ENCODE assay signal across 10 cellular contexts in the genomic region with DNA sequence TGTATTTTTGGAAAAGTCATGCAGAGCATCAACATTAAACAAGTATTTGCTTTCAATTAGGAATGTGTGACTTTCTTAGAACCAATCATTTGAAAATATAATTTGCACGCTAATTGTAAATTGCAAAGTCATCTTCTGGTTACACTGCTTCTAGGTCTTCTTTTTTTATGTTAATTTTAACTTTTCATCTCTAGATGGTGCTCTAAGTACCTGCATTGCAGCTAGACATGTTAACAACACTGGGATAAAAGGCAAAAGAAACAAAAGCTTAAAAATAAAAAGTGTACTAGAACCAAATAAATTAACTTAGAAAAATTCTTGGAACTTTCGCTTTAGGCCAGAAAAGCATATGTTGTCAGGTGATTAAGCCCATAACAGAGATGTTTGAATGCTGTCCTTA.
DNase-seq lines count a peak whose midpoint lies in the region; ATAC-seq and TF ChIP-seq lines count a peak whose summit lies in the region.
"Had no signal": no experiment of that assay in that cellular context is flagged by ENCODE, and none has a peak within 500 bp of the region (broad histone marks: within the 10 kb centered on the region; RNA-seq: fewer than 3 reads in every experiment).

No MANE protein-coding gene starts in this region.

- WGBS in tibial nerve, 2 donors = 37 to 39% methylated on average over 2 of the region's 2 CpGs

- TF ChIP-seq POLR2A in tibial nerve (IDR thresholded peaks at IDR 0.05) = no peak

- no peak overlapping the region for H3K4me3 Mint-ChIP-seq in WTC11
- no peak overlapping the region for H3K4me3 Mint-ChIP-seq in stimulated activated effector memory CD8-positive, alpha-beta T cell treated with anti-CD3 and anti-CD28 coated beads, Interleukin-12 subunit alpha, Interleukin-12 subunit beta, amount 100 ng/mL, for 72 hours

- H3K9me3 ChIP-seq in tibial nerve = no peaks in the 10 kb centered on the region

- no peak for TF ChIP-seq CTCF in WTC11 (IDR thresholded peaks at IDR 0.05)
- TF ChIP-seq CTCF in tibial nerve (IDR thresholded peaks at IDR 0.05) = peak in 1 of 5 experiments; percentile 30

- no peak overlapping the region for H3K27ac ChIP-seq in tibial nerve

- H3K36me3 Mint-ChIP-seq in WTC11 = peaks cover 12% of the 10 kb centered on the region
- no peaks in the 10 kb centered on the region for H3K36me3 Mint-ChIP-seq in stimulated activated effector memory CD8-positive, alpha-beta T cell treated with anti-CD3 and anti-CD28 coated beads, Interleukin-12 subunit alpha, Interleukin-12 subunit beta, amount 100 ng/mL, for 72 hours

- peak; percentile 42 for DNase-seq in DMS114 treated with DMSO at 0.1 percent for 48 hours (lab: John Stamatoyannopoulos, UW; ENCODE audit: unreplicated experiment)
- peak; percentile 40 for DNase-seq in NAMALWA (ENCODE audit: low spot score)
- no peak for DNase-seq in WTC11 (ENCODE audit: low spot score)
- peak; percentile 46 for DNase-seq in left kidney (ENCODE audit: low read depth, low spot score)
- DNase-seq in tibial nerve (ENCODE audit: low spot score in 2 of 2) = no peak
- no peak for DNase-seq in UCSD-AML1 (lab: John Stamatoyannopoulos, UW; ENCODE audit: unreplicated experiment)
- DNase-seq in stimulated activated effector memory CD8-positive, alpha-beta T cell treated with anti-CD3 and anti-CD28 coated beads, Interleukin-12 subunit alpha, Interleukin-12 subunit beta, amount 100 ng/mL, for 72 hours (ENCODE audit: low spot score in 2 of 2) = no peak
- DNase-seq in anterior cingulate cortex (lab: John Stamatoyannopoulos, UW) = no peak
- DNase-seq: RPMI8226; stimulated activated CD4-positive, alpha-beta T cell treated with anti-CD3 and anti-CD28 coated beads, Interleukin-2, amount 100 ng/mL, for 48 hours had no signal

- no peaks in the 10 kb centered on the region for H3K36me3 ChIP-seq in tibial nerve

- H3K27ac Mint-ChIP-seq in WTC11 = no peak overlapping the region
- no peak overlapping the region for H3K27ac Mint-ChIP-seq in stimulated activated effector memory CD8-positive, alpha-beta T cell treated with anti-CD3 and anti-CD28 coated beads, Interleukin-12 subunit alpha, Interleukin-12 subunit beta, amount 100 ng/mL, for 72 hours

- peaks cover 14% of the 10 kb centered on the region for H3K9me3 Mint-ChIP-seq in WTC11
- H3K9me3 Mint-ChIP-seq in stimulated activated effector memory CD8-positive, alpha-beta T cell treated with anti-CD3 and anti-CD28 coated beads, Interleukin-12 subunit alpha, Interleukin-12 subunit beta, amount 100 ng/mL, for 72 hours = peaks cover 13% of the 10 kb centered on the region

- H3K4me1 Mint-ChIP-seq in WTC11 = peaks cover 40% of the 10 kb centered on the region
- no peaks in the 10 kb centered on the region for H3K4me1 Mint-ChIP-seq in stimulated activated effector memory CD8-positive, alpha-beta T cell treated with anti-CD3 and anti-CD28 coated beads, Interleukin-12 subunit alpha, Interleukin-12 subunit beta, amount 100 ng/mL, for 72 hours

- no peaks in the 10 kb centered on the region for H3K4me1 ChIP-seq in tibial nerve

- no peak for TF ChIP-seq EP300 in tibial nerve (IDR thresholded peaks at IDR 0.05)

- H3K27me3 Mint-ChIP-seq in WTC11 (ENCODE audit: low read depth) = peaks cover 4% of the 10 kb centered on the region; the same call in 1 of the 2 replicates

- ATAC-seq in WTC11 = no peak
- ATAC-seq in stimulated activated effector memory CD8-positive, alpha-beta T cell treated with anti-CD3 and anti-CD28 coated beads, Interleukin-12 subunit alpha, Interleukin-12 subunit beta, amount 100 ng/mL, for 72 hours = no peak

- POLR2A ChIA-PET in WTC11 (lab: Charles Lee) = no interaction called here

- no peak overlapping the region for H3K4me3 ChIP-seq in tibial nerve

- no peaks in the 10 kb centered on the region for H3K27me3 ChIP-seq in tibial nerve

- CTCF ChIA-PET in WTC11 (lab: Charles Lee) = no interaction called here

TF ChIP-seq in WTC11, 78 proteins besides CTCF, POLR2A, EP300 and RAD21:
- TF ChIP-seq NFE2L1 (CRISPR knock-in tag; IDR thresholded peaks at IDR 0.05) = 0 out of 2 replicates have a peak, but pooled peaks have one; percentile 13
- TF ChIP-seq, protein P1, sequence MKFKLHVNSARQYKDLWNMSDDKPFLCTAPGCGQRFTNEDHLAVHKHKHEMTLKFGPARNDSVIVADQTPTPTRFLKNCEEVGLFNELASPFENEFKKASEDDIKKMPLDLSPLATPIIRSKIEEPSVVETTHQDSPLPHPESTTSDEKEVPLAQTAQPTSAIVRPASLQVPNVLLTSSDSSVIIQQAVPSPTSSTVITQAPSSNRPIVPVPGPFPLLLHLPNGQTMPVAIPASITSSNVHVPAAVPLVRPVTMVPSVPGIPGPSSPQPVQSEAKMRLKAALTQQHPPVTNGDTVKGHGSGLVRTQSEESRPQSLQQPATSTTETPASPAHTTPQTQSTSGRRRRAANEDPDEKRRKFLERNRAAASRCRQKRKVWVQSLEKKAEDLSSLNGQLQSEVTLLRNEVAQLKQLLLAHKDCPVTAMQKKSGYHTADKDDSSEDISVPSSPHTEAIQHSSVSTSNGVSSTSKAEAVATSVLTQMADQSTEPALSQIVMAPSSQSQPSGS (CRISPR knock-in tag; IDR thresholded peaks at IDR 0.05; ENCODE audit: borderline replicate concordance, low read depth) = no peak
- no peak for TF ChIP-seq FOXK1 (CRISPR knock-in tag; IDR thresholded peaks at IDR 0.05)
- TF ChIP-seq, protein P2, sequence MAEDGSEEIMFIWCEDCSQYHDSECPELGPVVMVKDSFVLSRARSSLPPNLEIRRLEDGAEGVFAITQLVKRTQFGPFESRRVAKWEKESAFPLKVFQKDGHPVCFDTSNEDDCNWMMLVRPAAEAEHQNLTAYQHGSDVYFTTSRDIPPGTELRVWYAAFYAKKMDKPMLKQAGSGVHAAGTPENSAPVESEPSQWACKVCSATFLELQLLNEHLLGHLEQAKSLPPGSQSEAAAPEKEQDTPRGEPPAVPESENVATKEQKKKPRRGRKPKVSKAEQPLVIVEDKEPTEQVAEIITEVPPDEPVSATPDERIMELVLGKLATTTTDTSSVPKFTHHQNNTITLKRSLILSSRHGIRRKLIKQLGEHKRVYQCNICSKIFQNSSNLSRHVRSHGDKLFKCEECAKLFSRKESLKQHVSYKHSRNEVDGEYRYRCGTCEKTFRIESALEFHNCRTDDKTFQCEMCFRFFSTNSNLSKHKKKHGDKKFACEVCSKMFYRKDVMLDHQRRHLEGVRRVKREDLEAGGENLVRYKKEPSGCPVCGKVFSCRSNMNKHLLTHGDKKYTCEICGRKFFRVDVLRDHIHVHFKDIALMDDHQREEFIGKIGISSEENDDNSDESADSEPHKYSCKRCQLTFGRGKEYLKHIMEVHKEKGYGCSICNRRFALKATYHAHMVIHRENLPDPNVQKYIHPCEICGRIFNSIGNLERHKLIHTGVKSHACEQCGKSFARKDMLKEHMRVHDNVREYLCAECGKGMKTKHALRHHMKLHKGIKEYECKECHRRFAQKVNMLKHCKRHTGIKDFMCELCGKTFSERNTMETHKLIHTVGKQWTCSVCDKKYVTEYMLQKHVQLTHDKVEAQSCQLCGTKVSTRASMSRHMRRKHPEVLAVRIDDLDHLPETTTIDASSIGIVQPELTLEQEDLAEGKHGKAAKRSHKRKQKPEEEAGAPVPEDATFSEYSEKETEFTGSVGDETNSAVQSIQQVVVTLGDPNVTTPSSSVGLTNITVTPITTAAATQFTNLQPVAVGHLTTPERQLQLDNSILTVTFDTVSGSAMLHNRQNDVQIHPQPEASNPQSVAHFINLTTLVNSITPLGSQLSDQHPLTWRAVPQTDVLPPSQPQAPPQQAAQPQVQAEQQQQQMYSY (CRISPR knock-in tag; IDR thresholded peaks at IDR 0.05) = no peak
TF ChIP-seq in WTC11: peak in this region for 1.

Comparison
In these comparisons a context has a peak if more than half of its experiments do, and no peak if none do; other contexts are left out.
1. DNase-seq: peak in DMS114 treated with DMSO at 0.1 percent for 48 hours (single experiment), NAMALWA (single experiment) and left kidney (single experiment); none in WTC11 (single experiment), tibial nerve (0 of 2), UCSD-AML1 (single experiment), stimulated activated effector memory CD8-positive, alpha-beta T cell treated with anti-CD3 and anti-CD28 coated beads, Interleukin-12 subunit alpha, Interleukin-12 subunit beta, amount 100 ng/mL, for 72 hours (0 of 2) and anterior cingulate cortex (0 of 58).